ENCODE assay signal across 35 cellular contexts in genomic region chr13:39268398-39268797, GRCh38.
"Had no signal": no experiment of that assay in that cellular context is flagged by ENCODE, and none has a peak within 500 bp of the region (broad histone marks: within the 10 kb centered on the region; RNA-seq: fewer than 3 reads in every experiment).

No MANE protein-coding gene starts in this region.

- H3K4me3 ChIP-seq: cardiac muscle cell, MG63, PC-9, SJCRH30, SK-N-MC had no signal

- H3K36me3 ChIP-seq: brain microvascular endothelial cell, cardiac muscle cell, MG63, SJCRH30, WERI-Rb-1 had no signal

- DNase-seq: activated CD4-positive, alpha-beta memory T cell treated with anti-CD3 and anti-CD28 coated beads, Interleukin-2, amount 10 ng/mL, durations not matched to agents 7 days and 5 days; activated CD4-positive, alpha-beta T cell treated with anti-CD3 and anti-CD28 coated beads for 1 hour; activated CD4-positive, alpha-beta T cell treated with anti-CD3 and anti-CD28 coated beads for 48 hours; activated CD4-positive, CD25-positive, alpha-beta regulatory T cell; activated CD8-positive, alpha-beta memory T cell treated with anti-CD3 and anti-CD28 coated beads for 24 hours; activated CD8-positive, alpha-beta memory T cell treated with anti-CD3 and anti-CD28 coated beads, Interleukin-2, amount 10 ng/mL, durations not matched to agents 7 days and 5 days; activated CD8-positive, alpha-beta memory T cell treated with anti-CD3 and anti-CD28 coated beads, Interleukin-2, amount 50 U/mL, for 48 hours; activated effector memory CD4-positive, alpha-beta T cell treated with anti-CD3 and anti-CD28 coated beads, Interleukin-2, amount 50 U/mL, for 16 hours; activated naive CD4-positive, alpha-beta T cell; activated naive CD4-positive, alpha-beta T cell treated with anti-CD3 and anti-CD28 coated beads, Interleukin-2, amount 50 U/mL, for 16 hours; activated naive CD8-positive, alpha-beta T cell treated with anti-CD3 and anti-CD28 coated beads for 36 hours; activated T-cell treated with anti-CD3 and anti-CD28 coated beads, Interleukin-2, amount 50 U/mL, for 72 hours; amniotic stem cell; aorta; brain microvascular endothelial cell; Kasumi-1; MG63; MV-4-11; NCI-H1092; NCI-H1436 treated with DMSO at 0.1 percent for 48 hours; NCI-H1694 treated with DMSO at 0.1 percent for 48 hours; NCI-H2029; NCI-H345; NCI-H524 treated with DMSO at 0.1 percent for 48 hours; NK-92 treated with Interleukin-12 subunit alpha and Interleukin-12 subunit beta, amount 100 ng/mL, for 24 hours; PC-9; SHP77; SJCRH30; T1000; WERI-Rb-1 had no signal

- FAIRE-seq: RCC 7860 had no signal

- ATAC-seq: activated CD8-positive, alpha-beta memory T cell treated with anti-CD3 and anti-CD28 coated beads, Interleukin-2, amount 10 ng/mL, durations not matched to agents 7 days and 5 days; activated T-cell treated with anti-CD3 and anti-CD28 coated beads, Interleukin-2, amount 50 U/mL, for 72 hours; activated T-helper 17 cell treated with anti-CD3 and anti-CD28 coated beads, Interleukin-2, amount 50 U/mL, for 72 hours had no signal

- H2AFZ ChIP-seq: PC-9 had no signal

- H3K9me3 ChIP-seq: MG63, SJCRH30 had no signal

- H3K27me3 ChIP-seq: brain microvascular endothelial cell, MG63, SJCRH30 had no signal

- H3K4me2 ChIP-seq: PC-9 had no signal

- H3K27ac ChIP-seq: brain microvascular endothelial cell, cardiac muscle cell, PC-9, RWPE1, SJCRH30, SK-N-MC, WERI-Rb-1 had no signal

- H3K4me1 ChIP-seq: SJCRH30 had no signal
